In the genomic region with DNA sequence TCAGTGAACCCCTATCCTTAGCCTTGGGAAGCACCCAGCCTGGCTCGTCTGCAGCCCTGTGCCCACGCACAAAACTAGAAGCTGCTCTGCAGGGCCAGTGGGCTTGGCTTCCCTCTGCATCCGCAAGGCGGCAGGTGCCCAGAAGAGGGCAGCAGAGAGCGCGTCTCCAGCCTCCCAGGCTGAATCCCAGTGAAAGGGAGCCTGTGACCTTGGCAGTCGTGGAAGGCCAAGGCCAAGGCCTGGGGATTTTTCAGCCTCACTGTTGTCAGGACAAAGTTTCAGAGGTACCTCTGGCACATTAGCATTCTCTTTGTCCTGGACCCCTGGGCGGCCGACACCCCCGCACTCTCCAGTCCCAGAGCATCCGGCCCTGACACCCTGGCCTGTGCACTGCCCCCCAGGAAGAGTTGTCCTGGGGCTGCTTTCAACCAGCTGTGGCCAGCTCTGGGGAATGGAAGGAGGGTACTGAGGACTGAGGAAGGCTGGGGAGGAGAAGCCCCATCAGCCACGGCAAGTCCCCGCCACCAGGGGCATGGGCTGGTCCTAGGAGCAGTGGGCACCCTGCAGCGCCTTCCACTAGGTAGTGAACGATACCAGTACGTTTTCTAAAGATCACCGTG, we compare ENCODE assay signal across 8 cellular contexts.
DNase-seq lines count a peak whose midpoint lies in the region; ATAC-seq, FAIRE-seq and TF ChIP-seq lines count a peak whose summit lies in the region.

No MANE protein-coding gene starts in this region.

- H3K4me1 ChIP-seq in heart left ventricle (peaks cover 0 to 42% (median 21%) of the 10 kb centered on the region in 12 donors), prostate gland (replicated peaks) (peaks cover 4% of the 10 kb centered on the region)

- intact Hi-C loops in CD14-positive monocyte (cut with micrococcal nuclease) (loop anchor here (2.0 to 5.0 kb wide), 2 partner anchors 120 kb away; no protein-coding TSS in a partner anchor), heart left ventricle (cut with DNase I) (loop anchor here (1.0 to 5.0 kb wide), 8 partner anchors 40 to 175 kb away; partner anchors contain the start of gene CSNK1A1 (in 3 of the 10)), prostate gland (cut with DNase I) (loop anchor here (2.0 to 5.0 kb wide), 3 partner anchors 75 to 175 kb away; partner anchors contain the start of gene CSNK1A1)

- 32 to 42% (median 36%) methylated on average over 13 to 17 of the region's 17 CpGs for WGBS in heart left ventricle, 4 donors
- WGBS in prostate gland: 39% methylated on average over 16 of the region's 17 CpGs

- DNase-seq in CD14-positive monocyte (ENCODE audit: low spot score) (peak; percentile 61), HuH-7.5 (ENCODE audit: low spot score) (peak; percentile 68), T follicular helper cell (ENCODE audit: low read depth) (peak; percentile 49), heart left ventricle (peak; percentile 81 to 90 (median 85)), prostate gland (ENCODE audit: low spot score) (peak; percentile 74), urothelium cell line (ENCODE audit: low spot score) (peak; percentile 84)
- DNase-seq in activated naive CD8-positive, alpha-beta T cell treated with anti-CD3 and anti-CD28 coated beads, Interleukin-2, amount 50 U/mL, for 16 hours (ENCODE audit: low read depth, low spot score): peak; percentile 42

- H3K4me3 ChIP-seq in heart left ventricle (no peak overlapping the region), prostate gland (no peak overlapping the region)

- H3K4me3 Mint-ChIP-seq in CD14-positive monocyte: no peak overlapping the region

- TF ChIP-seq POLR2A in heart left ventricle (IDR thresholded peaks at IDR 0.05) (no peak), prostate gland (IDR thresholded peaks at IDR 0.05) (no peak)

- H3K9me3 ChIP-seq in heart left ventricle: no peaks in the 10 kb centered on the region
- H3K9me3 ChIP-seq in prostate gland: no peaks in the 10 kb centered on the region

- peaks cover 0 to 8% (median 0%) of the 10 kb centered on the region in 3 donors for H3K27me3 Mint-ChIP-seq in CD14-positive monocyte (ENCODE audit: low read depth in 3 of 3)

- H3K4me1 Mint-ChIP-seq in CD14-positive monocyte: peaks cover 7% of the 10 kb centered on the region

- no peaks in the 10 kb centered on the region for H3K36me3 ChIP-seq in heart left ventricle
- no peaks in the 10 kb centered on the region for H3K36me3 ChIP-seq in prostate gland

- peak; percentile 94 for TF ChIP-seq CTCF in CD14-positive monocyte (IDR thresholded peaks at IDR 0.05)
- peak; percentile 90 to 96 (median 93) for TF ChIP-seq CTCF in heart left ventricle (IDR thresholded peaks at IDR 0.05)
- TF ChIP-seq CTCF in prostate gland (IDR thresholded peaks at IDR 0.05): peak; percentile 78 to 98 (median 95)

- peak overlapping the region; percentile 70 to 96 (median 85) for H3K27ac ChIP-seq in heart left ventricle
- peak overlapping the region in 1 of 2 donors; percentile 86 for H3K27ac ChIP-seq in prostate gland

- H3K27me3 ChIP-seq in heart left ventricle: no peaks in the 10 kb centered on the region
- no peaks in the 10 kb centered on the region for H3K27me3 ChIP-seq in prostate gland (replicated peaks; ENCODE audit: insufficient read depth)

- no peaks in the 10 kb centered on the region for H3K36me3 Mint-ChIP-seq in CD14-positive monocyte

- ATAC-seq in GM19372 (IDR thresholded peaks at IDR 0.05; ENCODE audit: low read depth, unreplicated experiment) (peak; percentile 73), heart left ventricle (peak; percentile 79 to 90 (median 86))

- H3K27ac Mint-ChIP-seq in CD14-positive monocyte: peak overlapping the region in 1 of 7 donors; percentile 15

- FAIRE-seq in urothelium cell line (lab: Jason Lieb, UNC): no peak

- H3K9me3 Mint-ChIP-seq in CD14-positive monocyte: peaks cover 6 to 11% (median 8%) of the 10 kb centered on the region in 7 donors
